30 cellular contexts compared by ENCODE assay signal in the genomic region with DNA sequence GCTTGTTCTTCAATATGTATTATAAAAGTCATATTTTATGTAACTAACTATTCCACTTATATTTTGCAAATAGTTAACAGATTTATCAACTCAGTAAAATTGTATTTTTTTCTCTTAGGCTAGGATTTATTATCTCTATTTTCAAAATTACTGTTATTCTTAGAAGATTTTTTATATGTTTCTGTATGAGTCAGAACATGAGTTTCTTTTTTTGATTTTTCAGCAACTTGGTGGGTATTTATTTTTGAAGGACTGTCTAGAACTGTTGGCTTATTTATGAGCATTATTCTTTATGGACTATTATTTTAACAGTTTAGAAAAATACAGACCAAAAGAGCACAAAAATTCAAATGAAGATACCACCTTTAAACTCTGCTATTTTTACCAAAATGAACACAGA. TPM values are rescaled to one million over a fixed set of nuclear protein-coding genes. Genes with fewer than 3 reads are reported as not detected.
"Had no signal": no experiment of that assay in that cellular context is flagged by ENCODE, and none has a peak within 500 bp of the region (broad histone marks: within the 10 kb centered on the region; RNA-seq: fewer than 3 reads in every experiment).

No MANE protein-coding gene starts in this region.

- H3K27ac Mint-ChIP-seq: activated CD4-positive, alpha-beta memory T cell treated with anti-CD3 and anti-CD28 coated beads, Interleukin-2, amount 10 ng/mL, durations not matched to agents 7 days and 5 days; activated CD4-positive, alpha-beta T cell treated with anti-CD3 and anti-CD28 coated beads, Interleukin-2, amount 10 ng/mL, durations not matched to agents 24 days and 14 days; activated naive CD4-positive, alpha-beta T cell treated with anti-CD3 and anti-CD28 coated beads, Interleukin-2, amount 10 ng/mL, durations not matched to agents 7 days and 5 days; dendritic cell treated with granulocyte-macrophage colony-stimulating factor and Interleukin-4, amounts not matched to agents 40 ng/mL and 50 ng/mL, for 4 days; progenitor cell of endocrine pancreas; stimulated activated naive B cell treated with anti-CD40 and anti-IgM and Interleukin-4, amounts not matched to agents 10 μg/mL and 1 μg/mL and 100 μg/mL, for 72 hours; T-helper 17 cell had no signal

- H3K9me3 ChIP-seq: body of pancreas, left lung, sigmoid colon, transverse colon, vagina had no signal

- H3K27me3 ChIP-seq: body of pancreas, cardiac muscle cell, foreskin keratinocyte, left lung, sigmoid colon, transverse colon, vagina had no signal

- H3K4me3 Mint-ChIP-seq: activated CD4-positive, alpha-beta memory T cell treated with anti-CD3 and anti-CD28 coated beads, Interleukin-2, amount 10 ng/mL, durations not matched to agents 7 days and 5 days; activated CD4-positive, alpha-beta T cell treated with anti-CD3 and anti-CD28 coated beads, Interleukin-2, amount 10 ng/mL, durations not matched to agents 24 days and 14 days; activated naive CD4-positive, alpha-beta T cell treated with anti-CD3 and anti-CD28 coated beads, Interleukin-2, amount 10 ng/mL, durations not matched to agents 7 days and 5 days; activated T-cell treated with anti-CD3 and anti-CD28 coated beads, Interleukin-2, amount 50 U/mL, for 4 hours; dendritic cell treated with granulocyte-macrophage colony-stimulating factor and Interleukin-4, amounts not matched to agents 40 ng/mL and 50 ng/mL, for 4 days; naive thymus-derived CD4-positive, alpha-beta T cell; neural crest cell; stimulated activated naive B cell treated with anti-CD40 and anti-IgM and Interleukin-4, amounts not matched to agents 10 μg/mL and 1 μg/mL and 100 μg/mL, for 72 hours; T-helper 17 cell had no signal

- DNase-seq: activated CD4-positive, alpha-beta memory T cell treated with anti-CD3 and anti-CD28 coated beads, Interleukin-2, amount 10 ng/mL, durations not matched to agents 7 days and 5 days; activated CD4-positive, alpha-beta T cell treated with anti-CD3 and anti-CD28 coated beads, Interleukin-2, amount 10 ng/mL, durations not matched to agents 24 days and 14 days; activated CD4-positive, CD25-positive, alpha-beta regulatory T cell; activated effector memory CD4-positive, alpha-beta T cell treated with anti-CD3 and anti-CD28 coated beads, Interleukin-2, amount 50 U/mL, for 16 hours; activated naive CD4-positive, alpha-beta T cell treated with anti-CD3 and anti-CD28 coated beads, Interleukin-2, amount 10 ng/mL, durations not matched to agents 7 days and 5 days; activated T-cell treated with anti-CD3 and anti-CD28 coated beads, Interleukin-2, amount 50 U/mL, for 4 hours; anterior cingulate cortex; body of pancreas; effector CD4-positive, alpha-beta T cell; foreskin keratinocyte; kidney glomerular epithelial cell; left lung; naive thymus-derived CD4-positive, alpha-beta T cell; occipital lobe; retina; sigmoid colon; stimulated activated CD4-positive, alpha-beta T cell treated with anti-CD3 and anti-CD28 coated beads, Interleukin-2, amount 100 ng/mL, for 48 hours; stimulated activated CD8-positive, alpha-beta memory T cell treated with anti-CD3 and anti-CD28 coated beads, Interleukin-4, amount 100 ng/mL, for 48 hours; stimulated activated naive B cell treated with anti-CD40 and anti-IgM and Interleukin-4, amounts not matched to agents 10 μg/mL and 1 μg/mL and 100 μg/mL, for 72 hours; T-helper 17 cell; transverse colon had no signal

- H3K9me3 Mint-ChIP-seq: activated CD4-positive, alpha-beta memory T cell treated with anti-CD3 and anti-CD28 coated beads, Interleukin-2, amount 10 ng/mL, durations not matched to agents 7 days and 5 days; activated naive CD4-positive, alpha-beta T cell treated with anti-CD3 and anti-CD28 coated beads, Interleukin-2, amount 10 ng/mL, durations not matched to agents 7 days and 5 days; activated T-cell treated with anti-CD3 and anti-CD28 coated beads, Interleukin-2, amount 50 U/mL, for 4 hours; dendritic cell treated with granulocyte-macrophage colony-stimulating factor and Interleukin-4, amounts not matched to agents 40 ng/mL and 50 ng/mL, for 4 days; naive thymus-derived CD4-positive, alpha-beta T cell; neural crest cell; stimulated activated naive B cell treated with anti-CD40 and anti-IgM and Interleukin-4, amounts not matched to agents 10 μg/mL and 1 μg/mL and 100 μg/mL, for 72 hours had no signal

- H3K27me3 Mint-ChIP-seq: activated CD4-positive, alpha-beta memory T cell treated with anti-CD3 and anti-CD28 coated beads, Interleukin-2, amount 10 ng/mL, durations not matched to agents 7 days and 5 days; activated CD4-positive, alpha-beta T cell treated with anti-CD3 and anti-CD28 coated beads, Interleukin-2, amount 10 ng/mL, durations not matched to agents 24 days and 14 days; activated naive CD4-positive, alpha-beta T cell treated with anti-CD3 and anti-CD28 coated beads, Interleukin-2, amount 10 ng/mL, durations not matched to agents 7 days and 5 days; dendritic cell treated with granulocyte-macrophage colony-stimulating factor and Interleukin-4, amounts not matched to agents 40 ng/mL and 50 ng/mL, for 4 days; naive thymus-derived CD4-positive, alpha-beta T cell; progenitor cell of endocrine pancreas; stimulated activated naive B cell treated with anti-CD40 and anti-IgM and Interleukin-4, amounts not matched to agents 10 μg/mL and 1 μg/mL and 100 μg/mL, for 72 hours; T-helper 17 cell had no signal

- H3K27ac ChIP-seq: body of pancreas, cardiac muscle cell, foreskin keratinocyte, left lung, sigmoid colon, transverse colon, vagina had no signal

- ATAC-seq: activated T-cell treated with anti-CD3 and anti-CD28 coated beads, Interleukin-2, amount 50 U/mL, for 4 hours; body of pancreas; foreskin keratinocyte; left lung; naive thymus-derived CD4-positive, alpha-beta T cell; stimulated activated naive B cell treated with anti-CD40 and anti-IgM and Interleukin-4, amounts not matched to agents 10 μg/mL and 1 μg/mL and 100 μg/mL, for 72 hours; T-helper 17 cell had no signal

- H3K4me3 ChIP-seq: body of pancreas, cardiac muscle cell, left lung, lung, sigmoid colon, transverse colon, vagina had no signal

RNA-seq across cellular contexts. Expression of a gene that starts 45.5 kb away (rescaled TPM):
- total RNA-seq: activated CD4-positive, alpha-beta memory T cell treated with anti-CD3 and anti-CD28 coated beads, Interleukin-2, amount 10 ng/mL, durations not matched to agents 7 days and 5 days; activated CD4-positive, alpha-beta T cell treated with anti-CD3 and anti-CD28 coated beads, Interleukin-2, amount 10 ng/mL, durations not matched to agents 24 days and 14 days; activated T-cell treated with anti-CD3 and anti-CD28 coated beads, Interleukin-2, amount 50 U/mL, for 4 hours; body of pancreas; cardiac muscle cell; cerebellum; foreskin keratinocyte; left lung; lung; naive thymus-derived CD4-positive, alpha-beta T cell; neural crest cell; occipital lobe; progenitor cell of endocrine pancreas; sigmoid colon; T-helper 17 cell; temporal lobe; transverse colon; vagina had no signal
- polyA plus RNA-seq: cardiac muscle cell; esophagus; foreskin keratinocyte; lung; naive thymus-derived CD4-positive, alpha-beta T cell; sigmoid colon had no signal
